Comparison of ENCODE assay signal across 8 cellular contexts in genomic region chr4:20684852-20685763, GRCh38. TPM values are rescaled to one million over a fixed set of nuclear protein-coding genes. Genes with fewer than 3 reads are reported as not detected.
DNase-seq lines count a peak whose midpoint lies in the region; ATAC-seq and TF ChIP-seq lines count a peak whose summit lies in the region.

No MANE protein-coding gene starts in this region.

- TF ChIP-seq POLR2A in heart left ventricle (IDR thresholded peaks at IDR 0.05) (no peak), breast epithelium (IDR thresholded peaks at IDR 0.05) (no peak)

- H3K4me1 Mint-ChIP-seq in mesothelial cell of epicardium, result peaks cover 30% of the 10 kb centered on the region

- H3K27me3 ChIP-seq in heart left ventricle (peaks cover 0 to 18% (median 0%) of the 10 kb centered on the region in 9 donors), breast epithelium (no peaks in the 10 kb centered on the region)

- H3K27ac Mint-ChIP-seq in mesothelial cell of epicardium, result peak overlapping the region; percentile 50

- no peaks in the 10 kb centered on the region for H3K9me3 ChIP-seq in heart left ventricle
- H3K9me3 ChIP-seq in breast epithelium, result no peaks in the 10 kb centered on the region

- WGBS in heart left ventricle, 4 donors, result 28 to 30% (median 29%) methylated on average over 6 of the region's 6 CpGs

- H3K36me3 ChIP-seq in heart left ventricle (no peaks in the 10 kb centered on the region), breast epithelium (no peaks in the 10 kb centered on the region)

- no peaks in the 10 kb centered on the region for H3K4me1 ChIP-seq in heart left ventricle
- H3K4me1 ChIP-seq in breast epithelium, result no peaks in the 10 kb centered on the region

- no peak for ATAC-seq in heart left ventricle
- ATAC-seq in left cardiac atrium, result no peak
- ATAC-seq in HG03095 (IDR thresholded peaks at IDR 0.05; ENCODE audit: unreplicated experiment), result no peak
- no peak for ATAC-seq in HG03135 (IDR thresholded peaks at IDR 0.05; ENCODE audit: unreplicated experiment)

- peaks cover 50% of the 10 kb centered on the region for H3K27me3 Mint-ChIP-seq in mesothelial cell of epicardium (ENCODE audit: low read depth)

- intact Hi-C loops in heart left ventricle (cut with DNase I), result loop anchor here (2.0 to 10.0 kb wide), 11 partner anchors 260 to 2000 kb away; no protein-coding TSS in a partner anchor
- intact Hi-C loops in left cardiac atrium (cut with DNase I), result loop anchor here in 1 of 2 donors (2.0 to 10.0 kb wide), 3 partner anchors 264 to 2000 kb away; no protein-coding TSS in a partner anchor
- intact Hi-C loops in breast epithelium (cut with DNase I; ENCODE audit: low total_unique reads), result no loop called here

- H3K4me3 Mint-ChIP-seq in mesothelial cell of epicardium, result no peak overlapping the region

- H3K27ac ChIP-seq in heart left ventricle (no peak overlapping the region), breast epithelium (no peak overlapping the region)

- DNase-seq in heart left ventricle, result no peak
- DNase-seq in left cardiac atrium, result no peak
- DNase-seq in NCI-H2081 (lab: John Stamatoyannopoulos, UW), result peak; percentile 51 to 56
- DNase-seq in breast epithelium (ENCODE audit: low spot score in 2 of 2), result no peak
- DNase-seq in mesothelial cell of epicardium (ENCODE audit: low spot score in 2 of 2, unreplicated experiment in 2 of 2), result no peak
- DNase-seq in SW480 (ENCODE audit: low spot score), result no peak

- H3K36me3 Mint-ChIP-seq in mesothelial cell of epicardium, result no peaks in the 10 kb centered on the region

- H3K4me3 ChIP-seq in heart left ventricle (no peak overlapping the region), breast epithelium (no peak overlapping the region)

- TF ChIP-seq CTCF in heart left ventricle (IDR thresholded peaks at IDR 0.05), result peak; percentile 47 to 81 (median 66)
- TF ChIP-seq CTCF in breast epithelium (IDR thresholded peaks at IDR 0.05), result peak in 2 of 3 donors; percentile 53 to 56
- TF ChIP-seq CTCF in mesothelial cell of epicardium (IDR thresholded peaks at IDR 0.05; ENCODE audit: unreplicated experiment), result peak; percentile 88

- peaks cover 4% of the 10 kb centered on the region for H3K9me3 Mint-ChIP-seq in mesothelial cell of epicardium

RNA-seq across cellular contexts. Expression of gene PACRGL, which starts 15.2 kb away (rescaled TPM):
- total RNA-seq in heart left ventricle, result 10 to 100 TPM in 6 of 9 donors, 1 to 10 TPM in 3; 7.1 to 17.1 (median 11.2) TPM
- 10 to 100 TPM in 1 of 2 donors, 1 to 10 TPM in 1; 2.4 to 12.2 TPM for polyA plus RNA-seq in heart left ventricle
- 10 to 100 TPM; 10.0 to 11.4 TPM for total RNA-seq in left cardiac atrium
- total RNA-seq in breast epithelium, result 10 to 100 TPM; 25.4 to 53.4 (median 46.2) TPM
- 25.7 to 30.8 TPM (median 30.5 TPM) in 3 replicates for total RNA-seq in mesothelial cell of epicardium

Comparison
In these comparisons a context has a peak if more than half of its experiments do, and no peak if none do; other contexts are left out.
1. DNase-seq: peak in NCI-H2081 (2 of 2); none in heart left ventricle (0 of 5), left cardiac atrium (single experiment), breast epithelium (0 of 2), mesothelial cell of epicardium (0 of 2) and SW480 (single experiment).
2. Peak in every context shown above with its lines, with median percentiles within 50 percentile points of each other: CTCF ChIP-seq.